Comparison of ENCODE assay signal across 1 cellular context in genomic region chr15:82850731-82851130, GRCh38.
TF ChIP-seq lines count a peak whose summit lies in the region.

No MANE protein-coding gene starts in this region.

TF ChIP-seq in HepG2, 621 proteins besides CTCF, POLR2A, EP300 and RAD21:
- TF ChIP-seq ZNF280B (CRISPR knock-in tag; IDR thresholded peaks at IDR 0.05; ENCODE audit: borderline replicate concordance) (0 out of 2 replicates have a peak, but pooled peaks have one; percentile 1), ZNF160 (CRISPR knock-in tag; IDR thresholded peaks at IDR 0.05) (no peak)
